Comparison of ENCODE assay signal across 17 cellular contexts in the genomic region with DNA sequence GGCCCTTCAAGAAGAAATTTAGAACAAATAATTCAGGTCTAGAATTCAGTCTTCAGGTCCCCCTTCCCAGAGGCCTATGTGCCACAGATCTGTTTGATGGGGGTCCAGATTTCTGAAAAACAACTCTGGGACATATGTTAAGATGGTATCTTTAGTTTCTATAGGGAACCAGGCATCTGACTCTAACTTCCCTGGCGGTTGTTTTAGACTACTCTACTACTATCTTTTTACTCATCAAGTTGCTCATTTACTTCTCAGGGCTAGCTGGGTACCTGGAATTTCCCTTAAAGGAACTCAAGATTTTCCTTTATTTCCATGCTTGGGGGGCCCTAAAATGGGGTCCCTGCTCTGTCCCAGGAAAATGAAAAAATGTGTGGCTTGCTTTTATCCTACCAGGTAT.
A peak's percentile ranks its signal among the peaks of the same experiment; 100 is the strongest.
DNase-seq lines count a peak whose midpoint lies in the region; ATAC-seq, FAIRE-seq and TF ChIP-seq lines count a peak whose summit lies in the region.
"Had no signal": no experiment of that assay in that cellular context is flagged by ENCODE, and none has a peak within 500 bp of the region (broad histone marks: within the 10 kb centered on the region; RNA-seq: fewer than 3 reads in every experiment).

No MANE protein-coding gene starts in this region.

- H3K36me3 ChIP-seq in pancreas (no peaks in the 10 kb centered on the region), suprapubic skin (no peaks in the 10 kb centered on the region)
- H3K36me3 ChIP-seq: BE2C had no signal

- no peak for FAIRE-seq in pancreas (lab: Jason Lieb, UNC)
- FAIRE-seq: A549, GM18507 had no signal

- DNase-seq in foreskin keratinocyte: no peak
- DNase-seq in pancreas: no peak
- DNase-seq in NCI-H1930 (lab: John Stamatoyannopoulos, UW): no peak
- no peak for DNase-seq in activated effector memory CD4-positive, alpha-beta T cell treated with anti-CD3 and anti-CD28 coated beads, Interleukin-2, amount 50 U/mL, for 16 hours
- DNase-seq in suprapubic skin (ENCODE audit: low spot score in 2 of 2): no peak
- DNase-seq: BE2C; Caco-2; CD8-positive, alpha-beta memory T cell; GOT3; H9; IMR-90; Kasumi-1; KBM-7 had no signal

- H3K27ac ChIP-seq in foreskin keratinocyte (no peak overlapping the region), pancreas (no peak overlapping the region), suprapubic skin (no peak overlapping the region)
- H3K27ac ChIP-seq: A549 had no signal

- WGBS in pancreas, 2 donors: 84 to 88% methylated on average over 1 of the region's 1 CpG
- WGBS in suprapubic skin: 83% methylated on average over 1 of the region's 1 CpG

- TF ChIP-seq POLR2A in suprapubic skin (IDR thresholded peaks at IDR 0.05): no peak

- H3K4me1 ChIP-seq in foreskin keratinocyte: no peaks in the 10 kb centered on the region
- no peaks in the 10 kb centered on the region for H3K4me1 ChIP-seq in pancreas
- no peaks in the 10 kb centered on the region for H3K4me1 ChIP-seq in suprapubic skin
- H3K4me1 ChIP-seq: A549, BE2C, Caco-2 had no signal

- H3K27me3 ChIP-seq in foreskin keratinocyte: no peaks in the 10 kb centered on the region
- H3K27me3 ChIP-seq in pancreas: no peaks in the 10 kb centered on the region
- H3K27me3 ChIP-seq in suprapubic skin: no peaks in the 10 kb centered on the region
- H3K27me3 ChIP-seq: BE2C had no signal

- H3K9me3 ChIP-seq in pancreas: no peaks in the 10 kb centered on the region
- no peaks in the 10 kb centered on the region for H3K9me3 ChIP-seq in suprapubic skin
- H3K9me3 ChIP-seq: A549, BE2C, Caco-2 had no signal

- no peak overlapping the region for H3K4me3 ChIP-seq in pancreas
- H3K4me3 ChIP-seq in suprapubic skin: no peak overlapping the region
- H3K4me3 ChIP-seq: A549 had no signal

- intact Hi-C loops in pancreas (cut with DNase I): no loop called here

- TF ChIP-seq EP300 in suprapubic skin (IDR thresholded peaks at IDR 0.05): no peak

- TF ChIP-seq CTCF in foreskin keratinocyte (conservative IDR thresholded peaks at IDR 0.05) (no peak), pancreas (IDR thresholded peaks at IDR 0.05) (no peak), suprapubic skin (IDR thresholded peaks at IDR 0.05) (no peak)

- ATAC-seq in GM18870 (IDR thresholded peaks at IDR 0.05; ENCODE audit: unreplicated experiment): peak; percentile 54
- ATAC-seq in HG02623 (IDR thresholded peaks at IDR 0.05; ENCODE audit: unreplicated experiment): peak; percentile 42
- peak; percentile 7 for ATAC-seq in foreskin keratinocyte
- no peak for ATAC-seq in pancreas
- ATAC-seq: A549 had no signal

Comparison
In these comparisons a context has a peak if more than half of its experiments do, and no peak if none do; other contexts are left out.
1. ATAC-seq: peak in GM18870 (single experiment), HG02623 (single experiment) and foreskin keratinocyte (single experiment); none in pancreas (0 of 4).